ENCODE assay signal across 8 cellular contexts in genomic region chr19:17327654-17328516, GRCh38. TPM values are rescaled to one million over a fixed set of nuclear protein-coding genes. Genes with fewer than 3 reads are reported as not detected.
A peak's percentile ranks its signal among the peaks of the same experiment; 100 is the strongest.
DNase-seq lines count a peak whose midpoint lies in the region; ATAC-seq and TF ChIP-seq lines count a peak whose summit lies in the region.

No MANE protein-coding gene starts in this region.

- peaks cover 4% of the 10 kb centered on the region for H3K79me1 ChIP-seq in trophoblast cell (ENCODE audit: low read length)

- H2AK5ac ChIP-seq in trophoblast cell (ENCODE audit: low read length), result no peak overlapping the region

- H3K4ac ChIP-seq in trophoblast cell (ENCODE audit: low read depth, low read length), result no peak overlapping the region

- H3K27ac ChIP-seq in trophoblast cell (ENCODE audit: low read depth, low read length), result peak overlapping the region; percentile 64

- DNase-seq in NCI-H82 (lab: John Stamatoyannopoulos, UW) (peak; percentile 40), NCI-H82 treated with DMSO at 0.1 percent for 48 hours (lab: John Stamatoyannopoulos, UW; ENCODE audit: unreplicated experiment) (no peak), fibroblast of villous mesenchyme (ENCODE audit: low read depth) (peak; percentile 72), trophoblast cell (peak; percentile 96 to 97), SK-N-DZ (ENCODE audit: low spot score) (no peak)
- DNase-seq in activated T-cell treated with anti-CD3 and anti-CD28 coated beads, Interleukin-2, amount 50 U/mL, for 1 hour, result peak; percentile 70

- peak overlapping the region; percentile 8 for H2BK120ac ChIP-seq in trophoblast cell (ENCODE audit: insufficient read depth, low read length, poor library complexity)

- peak overlapping the region; percentile 57 for H3K14ac ChIP-seq in trophoblast cell (ENCODE audit: low read length)

- H3K18ac ChIP-seq in trophoblast cell (ENCODE audit: low read length), result peak overlapping the region; percentile 44

- H3K79me2 ChIP-seq in trophoblast cell (ENCODE audit: control insufficient read depth, insufficient read depth, low read length, poor library complexity), result peaks cover 4% of the 10 kb centered on the region

- H4K91ac ChIP-seq in trophoblast cell (ENCODE audit: low read depth, low read length), result peak overlapping the region; percentile 74

- peak overlapping the region; percentile 19 for H2AFZ ChIP-seq in trophoblast cell (ENCODE audit: insufficient read depth, low read length, poor library complexity)

- peak overlapping the region; percentile 58 for H4K12ac ChIP-seq in trophoblast cell (ENCODE audit: low read depth, low read length)

- TF ChIP-seq CTCF in fibroblast of villous mesenchyme (IDR thresholded peaks at IDR 0.05; ENCODE audit: insufficient read depth, low read depth, low read length), result peak; percentile 55

- peak overlapping the region; percentile 84 for H3K4me2 ChIP-seq in trophoblast cell (ENCODE audit: low read length)

- no peak for ATAC-seq in HG03521 (IDR thresholded peaks at IDR 0.05; ENCODE audit: unreplicated experiment)
- ATAC-seq in GM18520 (IDR thresholded peaks at IDR 0.05; ENCODE audit: unreplicated experiment), result no peak

- H3K27me3 ChIP-seq in trophoblast cell (ENCODE audit: insufficient read depth, low read length), result no peaks in the 10 kb centered on the region

- WGBS in trophoblast cell (ENCODE audit: extremely low coverage, insufficient coverage, insufficient read length), result no CpG with 5 or more reads among the region's 64 CpGs

- H2BK5ac ChIP-seq in trophoblast cell (ENCODE audit: low read depth, low read length, poor library complexity), result peak overlapping the region; percentile 43

- H4K8ac ChIP-seq in trophoblast cell (ENCODE audit: low read depth, low read length), result peak overlapping the region; percentile 76

- no peak overlapping the region for H3K23ac ChIP-seq in trophoblast cell (ENCODE audit: low read length)

- no peak overlapping the region for H2BK12ac ChIP-seq in trophoblast cell (ENCODE audit: low read length)

- peaks cover 10 to 24% of the 10 kb centered on the region in 2 experiments for H3K36me3 ChIP-seq in trophoblast cell (ENCODE audit: control insufficient read depth in 1 of 2, insufficient read depth in 2 of 2, low read length in 2 of 2)

- H3K4me1 ChIP-seq in trophoblast cell (ENCODE audit: control insufficient read depth in 1 of 2, insufficient read depth in 2 of 2, low read length in 2 of 2), result peaks cover 16 to 20% of the 10 kb centered on the region in 2 experiments

- H3K4me3 ChIP-seq in fibroblast of villous mesenchyme (ENCODE audit: low read depth, low read length) (peak overlapping the region; percentile 46), trophoblast cell (ENCODE audit: low read depth, low read length) (peak overlapping the region; percentile 59)

- peak overlapping the region; percentile 31 for H3K9ac ChIP-seq in trophoblast cell (ENCODE audit: low read length)

- peaks cover 2% of the 10 kb centered on the region for H3K9me3 ChIP-seq in trophoblast cell (ENCODE audit: insufficient read depth, low read depth, low read length)

RNA-seq across cellular contexts. Expression of gene ANO8, which starts 6.8 kb away (rescaled TPM):
- total RNA-seq in fibroblast of villous mesenchyme, result 3.5 and 3.9 TPM in 2 replicates
- polyA plus RNA-seq in trophoblast cell (2013), result 7.8 TPM in 2 replicates
- polyA plus RNA-seq in SK-N-DZ (2014; cell fraction: cytosol; rRNA removed), result 9.5 and 13.7 TPM in 2 replicates
- polyA plus RNA-seq in SK-N-DZ (2014; cell fraction: nucleus; rRNA removed), result 36.9 and 54.0 TPM in 2 replicates

RNA-seq across cellular contexts. Expression of gene GTPBP3, which starts 9.5 kb away (rescaled TPM):
- total RNA-seq in fibroblast of villous mesenchyme, result 14.2 and 16.1 TPM in 2 replicates
- polyA plus RNA-seq in trophoblast cell (2013), result 14.4 and 15.4 TPM in 2 replicates
- 66.6 and 71.1 TPM in 2 replicates for polyA plus RNA-seq in SK-N-DZ (2014; cell fraction: cytosol; rRNA removed)
- 107 and 148 TPM in 2 replicates for polyA plus RNA-seq in SK-N-DZ (2014; cell fraction: nucleus; rRNA removed)

RNA-seq across cellular contexts. Expression of gene DDA1, which starts 18.5 kb away (rescaled TPM):
- 14.8 and 16.8 TPM in 2 replicates for total RNA-seq in fibroblast of villous mesenchyme
- 196 and 214 TPM in 2 replicates for polyA plus RNA-seq in trophoblast cell (2013)
- 44.1 and 49.6 TPM in 2 replicates for polyA plus RNA-seq in SK-N-DZ (2014; cell fraction: cytosol; rRNA removed)
- 23.0 and 29.2 TPM in 2 replicates for polyA plus RNA-seq in SK-N-DZ (2014; cell fraction: nucleus; rRNA removed)

RNA-seq across cellular contexts. Expression of gene MRPL34, which starts 22.2 kb away (rescaled TPM):
- total RNA-seq in fibroblast of villous mesenchyme, result 29.8 and 32.2 TPM in 2 replicates
- 62.8 and 66.5 TPM in 2 replicates for polyA plus RNA-seq in trophoblast cell (2013)
- 73.2 and 107 TPM in 2 replicates for polyA plus RNA-seq in SK-N-DZ (2014; cell fraction: cytosol; rRNA removed)
- polyA plus RNA-seq in SK-N-DZ (2014; cell fraction: nucleus; rRNA removed), result 61.5 and 94.1 TPM in 2 replicates

RNA-seq across cellular contexts. Expression of gene ABHD8, which starts 24.7 kb away (rescaled TPM):
- 13.8 and 15.5 TPM in 2 replicates for total RNA-seq in fibroblast of villous mesenchyme
- polyA plus RNA-seq in trophoblast cell (2013), result 16.0 and 16.6 TPM in 2 replicates
- 20.4 and 20.5 TPM in 2 replicates for polyA plus RNA-seq in SK-N-DZ (2014; cell fraction: cytosol; rRNA removed)
- 9.9 and 11.1 TPM in 2 replicates for polyA plus RNA-seq in SK-N-DZ (2014; cell fraction: nucleus; rRNA removed)

Comparison
In these comparisons a context has a peak if more than half of its experiments do, and no peak if none do; other contexts are left out.
1. DNase-seq: peak in NCI-H82 (single experiment), activated T-cell treated with anti-CD3 and anti-CD28 coated beads, Interleukin-2, amount 50 U/mL, for 1 hour (single experiment), fibroblast of villous mesenchyme (single experiment) and trophoblast cell (2 of 2); none in NCI-H82 treated with DMSO at 0.1 percent for 48 hours (single experiment) and SK-N-DZ (single experiment).